In genomic region chr2:234335676-234336228, GRCh38 we compare ENCODE assay signal across 8 cellular contexts.
DNase-seq lines count a peak whose midpoint lies in the region; ATAC-seq, FAIRE-seq and TF ChIP-seq lines count a peak whose summit lies in the region.

No MANE protein-coding gene starts in this region.

- FAIRE-seq in urothelium cell line (lab: Jason Lieb, UNC): no peak

- peak; percentile 77 for DNase-seq in BE2C
- peak; percentile 39 for DNase-seq in NCI-H1694 (lab: John Stamatoyannopoulos, UW)
- DNase-seq in activated effector memory CD4-positive, alpha-beta T cell treated with anti-CD3 and anti-CD28 coated beads, Interleukin-2, amount 50 U/mL, for 16 hours: peak; percentile 80
- peak; percentile 89 for DNase-seq in fibroblast of villous mesenchyme (ENCODE audit: low read depth)
- peak; percentile 71 for DNase-seq in pons (ENCODE audit: low spot score)
- peak; percentile 32 for DNase-seq in urothelium cell line (ENCODE audit: low spot score)

- no peaks in the 10 kb centered on the region for H3K27me3 ChIP-seq in BE2C

- H3K36me3 ChIP-seq in BE2C: no peaks in the 10 kb centered on the region

- TF ChIP-seq CTCF in BE2C (IDR thresholded peaks at IDR 0.05; ENCODE audit: low read depth, low read length) (no peak), fibroblast of villous mesenchyme (IDR thresholded peaks at IDR 0.05; ENCODE audit: insufficient read depth, low read depth, low read length) (no peak)

- H3K4me3 ChIP-seq in BE2C (ENCODE audit: low read depth, low read length) (peak overlapping the region; percentile 35), fibroblast of villous mesenchyme (ENCODE audit: low read depth, low read length) (no peak overlapping the region)

- H3K4me1 ChIP-seq in BE2C: peaks cover 25% of the 10 kb centered on the region

- H3K9me3 ChIP-seq in BE2C: no peaks in the 10 kb centered on the region

- ATAC-seq in GM18519 (IDR thresholded peaks at IDR 0.05; ENCODE audit: low FRiP score, unreplicated experiment) (no peak), GM19035 (IDR thresholded peaks at IDR 0.05; ENCODE audit: unreplicated experiment) (no peak)

Comparison
In these comparisons a context has a peak if more than half of its experiments do, and no peak if none do; other contexts are left out.
1. DNase-seq: peak in every context shown above with its lines; median percentile 89 in fibroblast of villous mesenchyme; 80 in activated effector memory CD4-positive, alpha-beta T cell treated with anti-CD3 and anti-CD28 coated beads, Interleukin-2, amount 50 U/mL, for 16 hours; 77 in BE2C; 71 in pons; 39 in NCI-H1694; 32 in urothelium cell line.